In the genomic region with DNA sequence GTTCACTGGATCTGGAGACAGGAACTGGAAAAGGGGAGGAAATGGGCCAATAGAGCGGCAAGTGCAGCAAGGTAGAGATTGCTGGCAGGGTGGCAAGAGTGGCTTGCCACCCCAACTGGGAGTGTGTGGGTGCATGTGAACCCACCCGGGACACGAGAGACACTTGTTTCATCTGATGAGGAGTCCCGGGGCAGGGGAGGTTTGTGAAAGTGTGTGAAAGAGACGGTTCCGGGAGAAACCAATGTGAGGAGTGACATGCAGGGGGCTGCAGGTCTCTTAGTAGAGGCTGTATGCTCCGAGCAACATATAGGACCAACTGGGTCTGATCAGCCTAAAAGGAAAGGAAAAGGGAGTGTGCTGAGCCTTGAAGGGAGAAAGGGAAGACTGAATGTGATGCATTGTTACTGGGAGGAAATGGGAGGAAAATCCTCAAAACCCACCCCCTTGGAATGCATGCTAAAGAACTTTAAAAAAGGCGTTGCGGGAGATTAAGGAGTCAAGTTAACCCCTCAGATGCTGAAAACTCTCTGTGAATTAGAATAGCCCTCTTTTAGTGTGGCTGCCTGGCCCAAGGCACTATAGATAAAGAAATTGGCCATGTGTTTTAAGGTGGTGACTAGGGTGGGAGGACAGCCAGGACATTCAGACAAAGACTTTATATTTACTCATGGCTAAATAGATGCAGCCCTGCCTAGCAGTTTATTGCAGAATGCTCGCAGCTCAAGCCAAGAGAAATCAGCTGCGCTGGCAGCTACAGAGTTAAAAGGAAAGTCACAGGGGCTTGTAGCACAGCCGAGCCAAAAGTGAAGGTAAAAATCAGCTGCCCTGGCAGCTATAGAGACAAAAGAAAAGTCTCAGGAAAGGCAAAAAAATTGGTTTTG, we compare ENCODE assay signal across 9 cellular contexts. TPM values are rescaled to one million over a fixed set of nuclear protein-coding genes. Genes with fewer than 3 reads are reported as not detected.
DNase-seq lines count a peak whose midpoint lies in the region; ATAC-seq and TF ChIP-seq lines count a peak whose summit lies in the region.
"Had no signal": no experiment of that assay in that cellular context is flagged by ENCODE, and none has a peak within 500 bp of the region (broad histone marks: within the 10 kb centered on the region; RNA-seq: fewer than 3 reads in every experiment).

No MANE protein-coding gene starts in this region.

- H3K4me3 Mint-ChIP-seq in endothelial cell (ENCODE audit: unreplicated experiment) (no peak overlapping the region), neural crest cell (no peak overlapping the region), chondrocyte (ENCODE audit: unreplicated experiment) (no peak overlapping the region)

- peak overlapping the region; percentile 55 for H3K4me3 ChIP-seq in HUES64 (ENCODE audit: low read length)

- DNase-seq in endothelial cell (ENCODE audit: low spot score) (peak; percentile 8), neural crest cell (ENCODE audit: low read depth, low spot score) (peak; percentile 38), chondrocyte (ENCODE audit: low spot score) (no peak), NCI-H1417 (lab: John Stamatoyannopoulos, UW) (no peak), amniotic stem cell (lab: John Stamatoyannopoulos, UW) (no peak), dedifferentiated amniotic fluid mesenchymal stem cell (ENCODE audit: extremely low spot score) (no peak)

- H3K27ac Mint-ChIP-seq in endothelial cell (ENCODE audit: unreplicated experiment) (no peak overlapping the region), neural crest cell (ENCODE audit: unreplicated experiment) (no peak overlapping the region), chondrocyte (ENCODE audit: unreplicated experiment) (no peak overlapping the region)

- H3K27ac ChIP-seq in HUES64 (ENCODE audit: low read depth, low read length) = peak overlapping the region; percentile 95

- peaks cover 19% of the 10 kb centered on the region for H3K9me3 ChIP-seq in HUES64 (ENCODE audit: insufficient read depth, low read depth, low read length)

- H3K27me3 ChIP-seq in HUES64 (ENCODE audit: insufficient read depth, low read length) = no peaks in the 10 kb centered on the region

- H3K36me3 ChIP-seq in HUES64 (ENCODE audit: insufficient read depth, low read length) = no peaks in the 10 kb centered on the region

- H3K9me3 Mint-ChIP-seq in endothelial cell (ENCODE audit: unreplicated experiment) (no peaks in the 10 kb centered on the region), neural crest cell (peaks cover 5% of the 10 kb centered on the region), chondrocyte (ENCODE audit: low read depth) (no peaks in the 10 kb centered on the region)

- H3K36me3 Mint-ChIP-seq in endothelial cell (ENCODE audit: low read depth, unreplicated experiment) = no peaks in the 10 kb centered on the region
- no peaks in the 10 kb centered on the region for H3K36me3 Mint-ChIP-seq in neural crest cell (ENCODE audit: low read depth)
- H3K36me3 Mint-ChIP-seq in chondrocyte (ENCODE audit: low read depth) = no peaks in the 10 kb centered on the region

- H3K27me3 Mint-ChIP-seq in endothelial cell (ENCODE audit: unreplicated experiment) (no peaks in the 10 kb centered on the region), neural crest cell (ENCODE audit: low read depth) (no peaks in the 10 kb centered on the region), chondrocyte (ENCODE audit: low read depth) (no peaks in the 10 kb centered on the region)

- 11% methylated on average over 12 of the region's 12 CpGs for WGBS in HUES64

- peaks cover 47% of the 10 kb centered on the region for H3K4me1 ChIP-seq in HUES64 (ENCODE audit: insufficient read depth, low read length)

- H3K9ac ChIP-seq in HUES64 (ENCODE audit: low read depth, low read length) = peak overlapping the region; percentile 86

- H3K4me1 Mint-ChIP-seq in endothelial cell (ENCODE audit: unreplicated experiment) = no peaks in the 10 kb centered on the region
- H3K4me1 Mint-ChIP-seq in neural crest cell = peaks cover 36% of the 10 kb centered on the region
- no peaks in the 10 kb centered on the region for H3K4me1 Mint-ChIP-seq in chondrocyte (ENCODE audit: low read depth)

- peak; percentile 56 for ATAC-seq in GM18498 (IDR thresholded peaks at IDR 0.05; ENCODE audit: unreplicated experiment)

- TF ChIP-seq CTCF in endothelial cell (IDR thresholded peaks at IDR 0.05; ENCODE audit: unreplicated experiment) = no peak
- TF ChIP-seq CTCF in neural crest cell (conservative IDR thresholded peaks at IDR 0.05) = no peak
- no peak for TF ChIP-seq CTCF in chondrocyte (IDR thresholded peaks at IDR 0.05)

RNA-seq across cellular contexts. Expression of gene SLC9C1, which starts 9.1 kb away (rescaled TPM):
- 0.15 TPM for polyA plus RNA-seq in HUES64 (2013, experiment 1 of 2)
- 0.51 TPM for polyA plus RNA-seq in HUES64 (2013, experiment 2 of 2)
- total RNA-seq in endothelial cell (ENCODE audit: unreplicated experiment) (0.13 TPM), neural crest cell (0.42 and 0.55 TPM in 2 replicates), chondrocyte (0.07 TPM in 1 of 3 replicates, not detected in the others)
- total RNA-seq: myocyte had no signal

RNA-seq across cellular contexts. Expression of gene CD200, which starts 29.8 kb away (rescaled TPM):
- polyA plus RNA-seq in HUES64 (2013, experiment 1 of 2) = 52.1 TPM
- 56.7 TPM for polyA plus RNA-seq in HUES64 (2013, experiment 2 of 2)
- total RNA-seq in endothelial cell (ENCODE audit: unreplicated experiment) (30.9 TPM), neural crest cell (66.7 and 67.0 TPM in 2 replicates), chondrocyte (1.7 to 1.8 TPM in 2 of 3 replicates, not detected in the other)

Comparison
In these comparisons a context has a peak if more than half of its experiments do, and no peak if none do; other contexts are left out.
1. DNase-seq: peak in endothelial cell (single experiment) and neural crest cell (single experiment); none in chondrocyte (single experiment), NCI-H1417 (0 of 3), amniotic stem cell (single experiment) and dedifferentiated amniotic fluid mesenchymal stem cell (single experiment).
2. RNA of gene CD200, which starts 29.8 kb away (total RNA-seq): 66.7 to 67.0 TPM in neural crest cell and 30.9 TPM in endothelial cell (single experiment); 1.7 to 1.8 TPM in chondrocyte; every median in the first group is over 10 times any median in the second.